27 cellular contexts compared by ENCODE assay signal in the genomic region with DNA sequence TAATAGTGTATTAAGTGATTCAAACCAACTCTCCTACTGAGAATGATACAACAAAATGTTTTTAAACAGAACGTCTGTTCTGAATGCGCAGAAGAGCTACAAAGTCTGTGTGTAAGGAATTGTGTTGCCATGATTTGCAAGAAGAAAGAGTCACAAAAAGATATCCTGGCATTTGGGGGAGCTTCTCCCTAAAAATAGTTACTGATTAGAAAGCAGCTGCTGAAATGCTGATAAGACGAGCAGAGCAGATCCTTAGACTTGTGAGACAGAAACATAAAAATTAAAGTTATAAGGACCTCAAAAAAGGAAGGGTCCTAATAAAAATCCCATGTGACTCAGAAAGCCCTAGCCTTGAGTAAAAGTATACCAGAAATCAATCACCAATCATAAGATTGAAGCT. TPM values are rescaled to one million over a fixed set of nuclear protein-coding genes. Genes with fewer than 3 reads are reported as not detected.
"Had no signal": no experiment of that assay in that cellular context is flagged by ENCODE, and none has a peak within 500 bp of the region (broad histone marks: within the 10 kb centered on the region; RNA-seq: fewer than 3 reads in every experiment).

No MANE protein-coding gene starts in this region.

- H3K9me3 ChIP-seq: Peyer's patch, SJCRH30 had no signal

- H3K4me1 ChIP-seq: Peyer's patch, SJCRH30 had no signal

- ATAC-seq: Right ventricle myocardium inferior, SK-N-SH treated with all-trans-retinoic acid at 6 μM for 48 hours had no signal

- H3K27ac ChIP-seq: PC-9, Peyer's patch, SJCRH30 had no signal

- H3K27me3 ChIP-seq: MG63, Peyer's patch, SJCRH30 had no signal

- H3K4me2 ChIP-seq: PC-9 had no signal

- H2AFZ ChIP-seq: PC-9 had no signal

- H3K4me3 ChIP-seq: MG63, PC-9, Peyer's patch, SJCRH30 had no signal

- DNase-seq: Karpas-422; KG1; MG63; NCI-H1092; NCI-H1105 treated with DMSO at 0.1 percent for 48 hours; NCI-H1417 treated with DMSO at 0.1 percent for 48 hours; NCI-H146; NCI-H1694 treated with DMSO at 0.1 percent for 48 hours; NCI-H1930; NCI-H2081; NCI-H2107; NCI-H2171; NCI-H226; NCI-H446; NCI-H510A; NCI-H524 treated with DMSO at 0.1 percent for 48 hours; NCI-H69; NCI-H774; NK-92 treated with Interleukin-12 subunit alpha and Interleukin-12 subunit beta, amount 100 ng/mL, for 24 hours; PC-9; Peyer's patch; SHP77 treated with DMSO at 0.1 percent for 48 hours; SJCRH30 had no signal

- H3K36me3 ChIP-seq: MG63, Peyer's patch, SJCRH30 had no signal

RNA-seq across cellular contexts. Expression of gene CRB1, which starts 54.9 kb away (rescaled TPM):
- total RNA-seq: HT-29, PC-9, Peyer's patch, RPMI7951 had no signal
